1 cellular context compared by ENCODE assay signal in the genomic region with DNA sequence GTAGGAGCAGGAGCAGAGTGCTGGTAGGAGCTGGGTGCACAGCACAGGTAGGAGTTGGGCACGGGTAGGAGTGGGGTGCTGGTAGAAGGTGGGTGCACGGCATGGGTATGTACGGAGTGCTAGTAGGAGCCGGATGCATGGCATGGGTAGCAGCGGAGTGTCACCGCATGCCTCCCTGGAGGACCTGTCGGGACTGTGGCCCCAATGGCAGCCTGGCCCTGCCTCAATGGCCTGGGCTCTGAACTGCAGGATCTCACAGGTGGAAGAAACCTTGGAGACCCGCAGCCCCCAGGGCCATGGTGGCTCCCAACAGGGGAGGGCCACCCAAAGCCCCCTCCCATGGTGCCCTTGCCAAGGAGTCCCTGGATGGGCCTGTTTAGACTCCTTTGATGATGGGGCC.
TF ChIP-seq lines count a peak whose summit lies in the region.

No MANE protein-coding gene starts in this region.

TF ChIP-seq in GM12878, 131 proteins besides CTCF, POLR2A, EP300 and RAD21 (continued from another document):
- TF ChIP-seq, protein P1, sequence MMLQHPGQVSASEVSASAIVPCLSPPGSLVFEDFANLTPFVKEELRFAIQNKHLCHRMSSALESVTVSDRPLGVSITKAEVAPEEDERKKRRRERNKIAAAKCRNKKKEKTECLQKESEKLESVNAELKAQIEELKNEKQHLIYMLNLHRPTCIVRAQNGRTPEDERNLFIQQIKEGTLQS (IDR thresholded peaks at IDR 0.05; ENCODE audit: borderline replicate concordance, extremely low read depth, low read depth, low read length): no peak
- TF ChIP-seq NFYA (IDR thresholded peaks at IDR 0.05; ENCODE audit: borderline replicate concordance, low read depth, low read length) (no peak), JUNB (IDR thresholded peaks at IDR 0.05) (no peak)
